20 cellular contexts compared by ENCODE assay signal in the genomic region with DNA sequence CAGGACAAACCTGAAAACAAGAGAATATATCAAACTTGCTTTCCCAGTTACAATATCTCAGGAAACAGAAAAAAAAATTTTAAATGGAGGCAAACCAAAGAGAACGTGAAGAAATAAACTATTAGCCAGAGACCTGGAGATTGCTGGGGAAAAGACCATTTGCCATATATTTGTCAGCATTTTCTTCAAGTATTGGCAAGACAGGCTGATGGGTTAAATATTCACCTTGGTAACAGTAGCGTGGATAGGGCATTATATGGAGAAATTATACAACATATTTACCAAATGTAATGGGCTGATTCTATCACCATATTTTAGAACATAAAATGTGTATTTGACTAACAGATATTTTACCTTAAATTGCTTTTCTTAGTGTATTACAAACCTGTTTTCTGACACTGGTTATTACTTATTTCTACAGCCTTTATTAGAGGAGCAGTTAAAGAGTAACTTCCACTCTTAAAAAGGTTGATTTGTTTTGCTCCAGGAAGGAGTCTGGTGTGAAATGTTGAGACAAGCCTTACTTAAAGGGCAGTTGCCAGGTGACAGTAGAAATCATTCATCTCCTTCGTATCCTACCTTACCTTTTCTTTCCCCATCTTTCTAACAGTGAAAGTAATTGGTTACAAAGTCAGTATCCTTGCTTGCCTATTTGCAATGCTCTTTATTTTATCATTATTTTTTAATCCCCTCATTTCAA.
"Had no signal": no experiment of that assay in that cellular context is flagged by ENCODE, and none has a peak within 500 bp of the region (broad histone marks: within the 10 kb centered on the region; RNA-seq: fewer than 3 reads in every experiment).

No MANE protein-coding gene starts in this region.

- H3K4me1 ChIP-seq: body of pancreas, left ventricle myocardium inferior, prostate gland, thyroid gland had no signal

- H3K4me3 ChIP-seq: body of pancreas, left ventricle myocardium inferior, prostate gland, thyroid gland had no signal

- DNase-seq: activated CD4-positive, alpha-beta memory T cell treated with anti-CD3 and anti-CD28 coated beads, Interleukin-2, amount 10 ng/mL, durations not matched to agents 7 days and 5 days; activated CD4-positive, alpha-beta T cell treated with anti-CD3 and anti-CD28 coated beads for 4 hours; activated CD8-positive, alpha-beta memory T cell treated with anti-CD3 and anti-CD28 coated beads, Interleukin-2, amount 10 ng/mL, durations not matched to agents 7 days and 5 days; activated naive CD4-positive, alpha-beta T cell treated with Interleukin-2 at 50 U/mL for 16 hours; activated T-cell treated with anti-CD3 and anti-CD28 coated beads, Interleukin-2, amount 50 U/mL, for 1 hour; body of pancreas; endodermal cell; erythroblast; foreskin melanocyte; hypothalamus; left ventricle myocardium inferior; mammary epithelial cell; midbrain; nephron progenitor cell; occipital lobe; right cardiac atrium; stimulated activated CD4-positive, alpha-beta T cell treated with anti-CD3 and anti-CD28 coated beads, Interleukin-2, amount 100 ng/mL, for 24 hours; stimulated activated naive CD4-positive, alpha-beta T cell treated with Interleukin-2 at 50 U/mL for 16 hours; thyroid gland had no signal

- H3K36me3 ChIP-seq: left ventricle myocardium inferior, prostate gland, thyroid gland had no signal

- H3K27me3 ChIP-seq: body of pancreas, thyroid gland had no signal

- H3K9me3 ChIP-seq: body of pancreas, left ventricle myocardium inferior, prostate gland, thyroid gland had no signal

- H3K27ac ChIP-seq: body of pancreas, left ventricle myocardium inferior, prostate gland, thyroid gland had no signal
